ENCODE assay signal across 23 cellular contexts in the genomic region with DNA sequence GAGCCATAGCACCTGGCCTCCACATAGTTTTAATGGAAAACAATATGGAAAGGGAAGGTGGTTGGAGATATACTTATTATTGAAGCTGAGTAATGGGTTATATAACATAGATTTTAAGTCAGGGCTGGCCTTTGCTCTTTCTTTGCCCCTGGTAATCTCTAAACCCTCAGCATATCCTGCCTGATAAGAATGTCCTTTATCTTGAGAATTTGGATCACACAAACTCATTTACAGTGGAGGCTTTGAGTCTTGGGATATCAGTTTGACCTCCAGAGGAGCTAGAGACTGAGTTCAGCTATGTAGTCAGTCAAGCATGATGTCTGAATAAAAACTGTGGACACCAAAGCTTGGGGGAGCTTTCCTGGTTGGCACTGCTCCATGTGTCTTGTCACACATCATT.
"Had no signal": no experiment of that assay in that cellular context is flagged by ENCODE, and none has a peak within 500 bp of the region (broad histone marks: within the 10 kb centered on the region; RNA-seq: fewer than 3 reads in every experiment).

No MANE protein-coding gene starts in this region.

- H3K9me3 Mint-ChIP-seq: immature natural killer cell; memory B cell; naive B cell; natural killer cell treated with Interleukin-12 subunit alpha and Interleukin-12 subunit beta and Interleukin-15 and Interleukin-18, amount 100 ng/mL, for 72 hours; neural crest cell; stimulated activated effector memory CD8-positive, alpha-beta T cell treated with anti-CD3 and anti-CD28 coated beads, Interleukin-12 subunit alpha, Interleukin-12 subunit beta, amount 100 ng/mL, for 72 hours had no signal

- H3K4me1 Mint-ChIP-seq: memory B cell; mesothelial cell of epicardium; neural crest cell; stimulated activated effector memory CD8-positive, alpha-beta T cell treated with anti-CD3 and anti-CD28 coated beads, Interleukin-12 subunit alpha, Interleukin-12 subunit beta, amount 100 ng/mL, for 72 hours had no signal

- ATAC-seq: left ventricle myocardium superior; lower lobe of right lung; mucosa of descending colon; natural killer cell treated with Interleukin-12 subunit alpha and Interleukin-12 subunit beta and Interleukin-15 and Interleukin-18, amount 100 ng/mL, for 72 hours; stimulated activated effector memory CD8-positive, alpha-beta T cell treated with anti-CD3 and anti-CD28 coated beads, Interleukin-12 subunit alpha, Interleukin-12 subunit beta, amount 100 ng/mL, for 72 hours had no signal

- H3K27ac Mint-ChIP-seq: immature natural killer cell; memory B cell; mesothelial cell of epicardium; natural killer cell treated with Interleukin-12 subunit alpha and Interleukin-12 subunit beta and Interleukin-15 and Interleukin-18, amount 100 ng/mL, for 72 hours; progenitor cell of endocrine pancreas; stimulated activated effector memory CD8-positive, alpha-beta T cell treated with anti-CD3 and anti-CD28 coated beads, Interleukin-12 subunit alpha, Interleukin-12 subunit beta, amount 100 ng/mL, for 72 hours had no signal

- H3K4me3 Mint-ChIP-seq: immature natural killer cell; memory B cell; mesothelial cell of epicardium; naive B cell; natural killer cell treated with Interleukin-12 subunit alpha and Interleukin-12 subunit beta and Interleukin-15 and Interleukin-18, amount 100 ng/mL, for 72 hours; neural crest cell; stimulated activated effector memory CD8-positive, alpha-beta T cell treated with anti-CD3 and anti-CD28 coated beads, Interleukin-12 subunit alpha, Interleukin-12 subunit beta, amount 100 ng/mL, for 72 hours had no signal

- DNase-seq: dorsolateral prefrontal cortex; effector CD4-positive, alpha-beta T cell; hypothalamus; immature natural killer cell; islet precursor cell; kidney glomerular epithelial cell; left ventricle myocardium superior; lower lobe of right lung; mucosa of descending colon; naive B cell; sigmoid colon; stimulated activated CD4-positive, alpha-beta T cell treated with anti-CD3 and anti-CD28 coated beads, Interleukin-2, amount 100 ng/mL, for 24 hours; stimulated activated CD4-positive, alpha-beta T cell treated with anti-CD3 and anti-CD28 coated beads, Interleukin-4, amount 100 ng/mL, for 24 hours; stimulated activated naive CD4-positive, alpha-beta T cell treated with Interleukin-2 at 50 U/mL for 16 hours; stomach; thyroid gland; trophoblast cell had no signal

- H3K27me3 Mint-ChIP-seq: progenitor cell of endocrine pancreas had no signal

- H3K36me3 Mint-ChIP-seq: natural killer cell treated with Interleukin-12 subunit alpha and Interleukin-12 subunit beta and Interleukin-15 and Interleukin-18, amount 100 ng/mL, for 72 hours had no signal
